Comparison of ENCODE assay signal across 8 cellular contexts in the genomic region with DNA sequence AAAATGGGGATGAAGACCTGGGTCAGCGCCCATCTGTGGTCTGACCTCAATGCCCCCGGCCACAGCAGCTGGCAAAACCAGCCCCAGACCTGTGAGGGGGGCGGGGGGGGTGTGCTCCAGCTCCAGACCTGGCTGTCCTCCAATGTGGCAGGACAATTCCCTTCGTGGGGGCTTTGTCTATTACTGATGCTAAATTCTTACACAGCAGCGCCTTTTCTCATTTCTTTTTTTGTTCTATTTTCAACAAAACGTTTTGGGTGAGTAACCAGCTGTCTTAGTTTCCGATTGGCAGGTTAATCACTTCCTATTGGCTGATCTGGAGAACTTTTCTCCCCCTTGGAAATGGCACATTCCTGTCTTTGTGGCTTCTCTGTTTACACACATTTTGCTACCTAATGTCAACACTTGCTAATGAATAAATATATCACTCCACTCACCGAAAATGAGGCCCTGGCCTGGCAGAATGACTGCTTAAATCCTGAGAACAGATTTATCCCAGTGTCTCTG. TPM values are rescaled to one million over a fixed set of nuclear protein-coding genes. Genes with fewer than 3 reads are reported as not detected.
DNase-seq lines count a peak whose midpoint lies in the region; ATAC-seq and TF ChIP-seq lines count a peak whose summit lies in the region.

No MANE protein-coding gene starts in this region.

- H3K4me1 Mint-ChIP-seq in stimulated activated naive CD8-positive, alpha-beta T cell treated with anti-CD3 and anti-CD28 coated beads, Interleukin-15, amount 100 ng/mL, for 72 hours, result peaks cover 65% of the 10 kb centered on the region
- H3K4me1 Mint-ChIP-seq in activated T-cell treated with anti-CD3 and anti-CD28 coated beads, Interleukin-2, amount 50 U/mL, for 24 hours (ENCODE audit: low read depth), result peaks cover 80% of the 10 kb centered on the region

- H3K36me3 ChIP-seq in cardiac muscle cell, result peaks cover 26% of the 10 kb centered on the region

- H3K4me1 ChIP-seq in cardiac muscle cell (ENCODE audit: low read depth) (peaks cover 62% of the 10 kb centered on the region), foreskin keratinocyte (peaks cover 46% of the 10 kb centered on the region)

- peaks cover 64% of the 10 kb centered on the region for H3K36me3 Mint-ChIP-seq in activated T-cell treated with anti-CD3 and anti-CD28 coated beads, Interleukin-2, amount 50 U/mL, for 24 hours (ENCODE audit: low read depth)

- H3K27me3 ChIP-seq in cardiac muscle cell (no peaks in the 10 kb centered on the region), foreskin keratinocyte (no peaks in the 10 kb centered on the region)

- intact Hi-C loops in cardiac septum (cut with DNase I), result loop anchor here (5.0 kb wide), 1 partner anchor 94 kb away; no protein-coding TSS in a partner anchor

- H3K9me3 Mint-ChIP-seq in stimulated activated naive CD8-positive, alpha-beta T cell treated with anti-CD3 and anti-CD28 coated beads, Interleukin-15, amount 100 ng/mL, for 72 hours, result no peaks in the 10 kb centered on the region
- no peaks in the 10 kb centered on the region for H3K9me3 Mint-ChIP-seq in activated T-cell treated with anti-CD3 and anti-CD28 coated beads, Interleukin-2, amount 50 U/mL, for 24 hours

- peak overlapping the region; percentile 100 for H3K4me3 ChIP-seq in cardiac muscle cell

- CTCF ChIA-PET in RWPE1 (lab: Yijun Ruan, JAX), result no interaction called here

- H3K9me3 ChIP-seq in cardiac muscle cell (ENCODE audit: low read depth), result no peaks in the 10 kb centered on the region

- POLR2A ChIA-PET in RWPE1 (lab: Yijun Ruan, JAX; ENCODE audit: low non-redundant PET), result no interaction called here

- peak overlapping the region; percentile 96 for H3K27ac ChIP-seq in cardiac muscle cell
- H3K27ac ChIP-seq in RWPE1, result peak overlapping the region; percentile 90
- peak overlapping the region; percentile 8 for H3K27ac ChIP-seq in foreskin keratinocyte

- H3K27ac Mint-ChIP-seq in stimulated activated naive CD8-positive, alpha-beta T cell treated with anti-CD3 and anti-CD28 coated beads, Interleukin-15, amount 100 ng/mL, for 72 hours, result no peak overlapping the region
- H3K27ac Mint-ChIP-seq in activated T-cell treated with anti-CD3 and anti-CD28 coated beads, Interleukin-2, amount 50 U/mL, for 24 hours, result no peak overlapping the region

- peak overlapping the region; percentile 92 to 97 for H3K4me3 Mint-ChIP-seq in stimulated activated naive CD8-positive, alpha-beta T cell treated with anti-CD3 and anti-CD28 coated beads, Interleukin-15, amount 100 ng/mL, for 72 hours
- H3K4me3 Mint-ChIP-seq in activated T-cell treated with anti-CD3 and anti-CD28 coated beads, Interleukin-2, amount 50 U/mL, for 24 hours, result no peak overlapping the region

- ATAC-seq in foreskin keratinocyte (no peak), HG03378 (IDR thresholded peaks at IDR 0.05; ENCODE audit: unreplicated experiment) (no peak)
- ATAC-seq in stimulated activated naive CD8-positive, alpha-beta T cell treated with anti-CD3 and anti-CD28 coated beads, Interleukin-15, amount 100 ng/mL, for 72 hours, result no peak

- H3K27me3 Mint-ChIP-seq in stimulated activated naive CD8-positive, alpha-beta T cell treated with anti-CD3 and anti-CD28 coated beads, Interleukin-15, amount 100 ng/mL, for 72 hours, result no peaks in the 10 kb centered on the region
- H3K27me3 Mint-ChIP-seq in activated T-cell treated with anti-CD3 and anti-CD28 coated beads, Interleukin-2, amount 50 U/mL, for 24 hours, result no peaks in the 10 kb centered on the region

- DNase-seq in cardiac muscle cell (ENCODE audit: low read depth in 1 of 2, low spot score in 1 of 2) (peak in 1 of 2 donors; percentile 64), cardiac septum (ENCODE audit: low spot score) (no peak), RWPE1 (ENCODE audit: low spot score) (no peak), foreskin keratinocyte (peak in 1 of 2 donors; percentile 49), germinal center (ENCODE audit: low spot score) (no peak)
- DNase-seq in stimulated activated naive CD8-positive, alpha-beta T cell treated with anti-CD3 and anti-CD28 coated beads, Interleukin-15, amount 100 ng/mL, for 72 hours, result no peak
- DNase-seq in activated T-cell treated with anti-CD3 and anti-CD28 coated beads, Interleukin-2, amount 50 U/mL, for 24 hours, result no peak

- TF ChIP-seq CTCF in cardiac muscle cell (IDR thresholded peaks at IDR 0.05; ENCODE audit: low read depth, low read length) (no peak), RWPE1 (conservative IDR thresholded peaks at IDR 0.05; ENCODE audit: low read depth) (no peak), foreskin keratinocyte (conservative IDR thresholded peaks at IDR 0.05) (no peak)

RNA-seq across cellular contexts. Expression of a gene that starts 4.4 kb away (rescaled TPM):
- total RNA-seq in cardiac muscle cell (93.1 and 129 TPM in 2 replicates), cardiac septum (42.4 TPM), foreskin keratinocyte (7.2 and 10.5 TPM in 2 replicates)
- polyA plus RNA-seq in cardiac muscle cell (60.1 and 80.8 TPM in 2 replicates), foreskin keratinocyte (4.3 and 5.2 TPM in 2 replicates)

Comparison
In these comparisons a context has a peak if more than half of its experiments do, and no peak if none do; other contexts are left out.
1. H3K27ac ChIP-seq: peak in every context shown above with its lines; median percentile 96 in cardiac muscle cell; 90 in RWPE1; 8 in foreskin keratinocyte.